9 cellular contexts compared by ENCODE assay signal in the genomic region with DNA sequence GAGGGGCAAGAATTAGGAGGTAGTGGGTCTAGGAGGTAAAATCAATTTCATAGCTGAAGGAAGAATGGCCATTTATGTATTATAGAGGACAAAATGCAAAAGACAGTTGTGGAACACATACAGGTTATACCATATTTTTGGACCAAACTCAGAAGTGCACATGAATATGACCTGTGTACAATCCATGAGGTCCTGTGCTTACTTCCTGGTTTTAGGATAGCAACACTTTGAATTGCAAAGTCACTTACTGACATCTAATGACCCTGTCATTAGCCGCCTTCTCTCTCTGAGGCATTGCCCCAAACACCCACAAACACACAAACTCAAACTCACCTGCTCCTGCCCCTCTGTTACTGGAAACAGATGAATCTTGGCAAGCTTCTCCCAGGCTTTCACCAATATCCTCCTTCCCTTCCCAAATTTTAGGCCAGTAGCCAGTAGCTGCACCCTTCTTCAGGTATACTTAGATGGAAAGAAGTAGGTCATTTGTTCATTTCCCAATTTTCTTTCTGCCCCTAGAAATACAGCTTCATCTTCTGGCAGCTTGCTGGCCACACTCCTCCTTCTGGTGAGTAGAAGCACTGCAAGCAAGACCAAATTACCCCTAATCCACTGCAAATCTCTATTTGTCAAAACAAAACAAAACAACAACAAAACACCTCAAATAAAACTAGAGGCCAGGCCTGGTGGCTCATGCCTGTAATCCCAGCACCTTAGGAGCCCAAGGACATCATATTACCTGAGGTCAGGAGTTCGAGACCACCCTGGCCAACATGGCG. TPM values are rescaled to one million over a fixed set of nuclear protein-coding genes. Genes with fewer than 3 reads are reported as not detected.
DNase-seq lines count a peak whose midpoint lies in the region; ATAC-seq and TF ChIP-seq lines count a peak whose summit lies in the region.
"Had no signal": no experiment of that assay in that cellular context is flagged by ENCODE, and none has a peak within 500 bp of the region (broad histone marks: within the 10 kb centered on the region; RNA-seq: fewer than 3 reads in every experiment).

No MANE protein-coding gene starts in this region.

- H3K4me2 ChIP-seq in SU-DHL-6 (ENCODE audit: low read depth, low read length, poor library complexity, severe bottlenecking): no peak overlapping the region

- WGBS in stomach, 5 donors: 80 to 95% (median 90%) methylated on average over 3 of the region's 3 CpGs

- peak; percentile 27 for DNase-seq in stimulated activated CD4-positive, alpha-beta T cell treated with anti-CD3 and anti-CD28 coated beads, Interleukin-4, amount 100 ng/mL, for 24 hours
- no peak for DNase-seq in stimulated activated CD4-positive, alpha-beta T cell treated with anti-CD3 and anti-CD28 coated beads, Interleukin-2, amount 100 ng/mL, for 48 hours
- DNase-seq in globus pallidus (ENCODE audit: low spot score) (peak; percentile 24), stomach (no peak), superior temporal gyrus (ENCODE audit: extremely low spot score) (no peak), posterior cingulate gyrus (no peak)

- H3K4me3 ChIP-seq in SU-DHL-6 (ENCODE audit: insufficient read depth, low read length, poor library complexity, severe bottlenecking): no peak overlapping the region
- no peak overlapping the region for H3K4me3 ChIP-seq in stomach

- H3K79me2 ChIP-seq in SU-DHL-6 (ENCODE audit: insufficient read depth, low read length): no peaks in the 10 kb centered on the region

- H3K9me3 ChIP-seq in SU-DHL-6 (ENCODE audit: insufficient read depth, low read length) (no peaks in the 10 kb centered on the region), stomach (no peaks in the 10 kb centered on the region)

- H4K20me1 ChIP-seq in SU-DHL-6 (ENCODE audit: low read depth, low read length): no peaks in the 10 kb centered on the region

- H3K27me3 ChIP-seq in SU-DHL-6 (ENCODE audit: low read length) (no peaks in the 10 kb centered on the region), stomach (no peaks in the 10 kb centered on the region)

- no peaks in the 10 kb centered on the region for H3K9me2 ChIP-seq in SU-DHL-6 (replicated peaks; ENCODE audit: insufficient read depth, low read length)

- ATAC-seq in HG02623 (IDR thresholded peaks at IDR 0.05; ENCODE audit: unreplicated experiment): peak; percentile 63

- no peak for TF ChIP-seq POLR2A in stomach (IDR thresholded peaks at IDR 0.05)

- H3K4me1 ChIP-seq in stomach: peaks cover 0 to 18% (median 11%) of the 10 kb centered on the region in 4 donors

- intact Hi-C loops in stomach (cut with DNase I; ENCODE audit: low total_unique reads): no loop called here
- intact Hi-C loops in posterior cingulate gyrus (cut with DNase I): loop anchor here (2.0 kb wide), 1 partner anchor 69 kb away; no protein-coding TSS in a partner anchor

- no peaks in the 10 kb centered on the region for H3F3A ChIP-seq in SU-DHL-6 (ENCODE audit: insufficient read depth)

- H3K36me3 ChIP-seq in SU-DHL-6 (ENCODE audit: low read length) (no peaks in the 10 kb centered on the region), stomach (no peaks in the 10 kb centered on the region)

- no peak overlapping the region for H3K9ac ChIP-seq in SU-DHL-6 (ENCODE audit: low read length)

- TF ChIP-seq CTCF in SU-DHL-6 (IDR thresholded peaks at IDR 0.05; ENCODE audit: insufficient read depth, low read length, poor library complexity, severe bottlenecking) (peak; percentile 78), stomach (IDR thresholded peaks at IDR 0.05) (peak in 5 of 7 experiments; percentile 52 to 76 (median 64))

- H3K27ac ChIP-seq in SU-DHL-6 (ENCODE audit: low read depth, low read length) (no peak overlapping the region), stomach (peak overlapping the region; percentile 38 to 76 (median 63))
- H3K27ac ChIP-seq: epithelial cell of prostate had no signal

- no peak for TF ChIP-seq EP300 in stomach (IDR thresholded peaks at IDR 0.05)

- H2AFZ ChIP-seq in SU-DHL-6 (ENCODE audit: low read depth, low read length, severe bottlenecking): peak overlapping the region; percentile 36

RNA-seq across cellular contexts. Expression of gene RPL5, which starts 13.7 kb away (rescaled TPM):
- 1,000 to 10,000 TPM; 1,447 to 2,022 (median 1,553) TPM for total RNA-seq in stomach
- 1,000 to 10,000 TPM; 1,862 to 2,593 (median 2,118) TPM for polyA plus RNA-seq in stomach

RNA-seq across cellular contexts. Expression of gene EVI5, which starts 33.3 kb away (rescaled TPM):
- total RNA-seq in stomach: 100 to 1,000 TPM in 2 of 5 donors, 10 to 100 TPM in 3; 30.0 to 200 (median 91.4) TPM
- polyA plus RNA-seq in stomach: 1 to 10 TPM; 1.8 to 8.9 (median 6.6) TPM

Comparison
In these comparisons a context has a peak if more than half of its experiments do, and no peak if none do; other contexts are left out.
1. DNase-seq: peak in stimulated activated CD4-positive, alpha-beta T cell treated with anti-CD3 and anti-CD28 coated beads, Interleukin-4, amount 100 ng/mL, for 24 hours (single experiment) and globus pallidus (single experiment); none in stimulated activated CD4-positive, alpha-beta T cell treated with anti-CD3 and anti-CD28 coated beads, Interleukin-2, amount 100 ng/mL, for 48 hours (0 of 2), stomach (single experiment), superior temporal gyrus (single experiment) and posterior cingulate gyrus (0 of 10).